2 cellular contexts compared by ENCODE assay signal in genomic region chr18:26791676-26792075, GRCh38.
TF ChIP-seq lines count a peak whose summit lies in the region.

No MANE protein-coding gene starts in this region.

TF ChIP-seq in A549, 52 proteins besides CTCF, POLR2A, EP300 and RAD21 (continued from another document):
- TF ChIP-seq HMGXB4 (CRISPR knock-in tag; IDR thresholded peaks at IDR 0.05; ENCODE audit: borderline replicate concordance) (no peak), MAZ (IDR thresholded peaks at IDR 0.05; ENCODE audit: borderline replicate concordance, low read depth, low read length) (no peak), RCOR1 (IDR thresholded peaks at IDR 0.05; ENCODE audit: low read depth, low read length) (no peak)
TF ChIP-seq in A549: peak in this region for 0.

TF ChIP-seq in H1, 55 proteins besides CTCF, POLR2A, EP300 and RAD21 (continued from another document):
- no peak for TF ChIP-seq ATF2 (IDR thresholded peaks at IDR 0.05; ENCODE audit: low read length)
- no peak for TF ChIP-seq CREB1 (IDR thresholded peaks at IDR 0.05)
- no peak for TF ChIP-seq MAFK (IDR thresholded peaks at IDR 0.05; ENCODE audit: low read depth, low read length)
TF ChIP-seq in H1: peak in this region for 0.
